Comparison of ENCODE assay signal across 8 cellular contexts in genomic region chr4:13541720-13542576, GRCh38. TPM values are rescaled to one million over a fixed set of nuclear protein-coding genes. Genes with fewer than 3 reads are reported as not detected.
A peak's percentile ranks its signal among the peaks of the same experiment; 100 is the strongest.
DNase-seq lines count a peak whose midpoint lies in the region; ATAC-seq and TF ChIP-seq lines count a peak whose summit lies in the region.

No MANE protein-coding gene starts in this region.

- H3K27me3 Mint-ChIP-seq in natural killer cell (ENCODE audit: low read depth in 2 of 2) (peaks cover 69 to 71% of the 10 kb centered on the region in 2 donors), T-cell (peaks cover 65 to 81% of the 10 kb centered on the region in 2 donors)
- H3K27me3 Mint-ChIP-seq in natural killer cell treated with Interleukin-12 subunit alpha and Interleukin-12 subunit beta and Interleukin-15 and Interleukin-18, amount 100 ng/mL, for 72 hours: peaks cover 41 to 64% of the 10 kb centered on the region in 2 donors

- TF ChIP-seq CTCF in natural killer cell (IDR thresholded peaks at IDR 0.05): no peak

- H3K4me3 Mint-ChIP-seq in natural killer cell (peak overlapping the region; percentile 13), T-cell (peak overlapping the region; percentile 4 to 86 (median 43))
- H3K4me3 Mint-ChIP-seq in natural killer cell treated with Interleukin-12 subunit alpha and Interleukin-12 subunit beta and Interleukin-15 and Interleukin-18, amount 100 ng/mL, for 72 hours: no peak overlapping the region
- peak overlapping the region; percentile 78 for H3K4me3 Mint-ChIP-seq in stimulated activated effector memory CD8-positive, alpha-beta T cell treated with anti-CD3 and anti-CD28 coated beads, Interleukin-12 subunit alpha, Interleukin-12 subunit beta, amount 100 ng/mL, for 72 hours

- peaks cover 20% of the 10 kb centered on the region for H3K36me3 Mint-ChIP-seq in natural killer cell
- H3K36me3 Mint-ChIP-seq in natural killer cell treated with Interleukin-12 subunit alpha and Interleukin-12 subunit beta and Interleukin-15 and Interleukin-18, amount 100 ng/mL, for 72 hours: peaks cover 23% of the 10 kb centered on the region
- peaks cover 4% of the 10 kb centered on the region for H3K36me3 Mint-ChIP-seq in T-cell
- H3K36me3 Mint-ChIP-seq in stimulated activated effector memory CD8-positive, alpha-beta T cell treated with anti-CD3 and anti-CD28 coated beads, Interleukin-12 subunit alpha, Interleukin-12 subunit beta, amount 100 ng/mL, for 72 hours: peaks cover 19% of the 10 kb centered on the region

- H3K9me3 Mint-ChIP-seq in natural killer cell (peaks cover 2 to 3% of the 10 kb centered on the region in 2 donors), T-cell (peaks cover 4 to 8% (median 7%) of the 10 kb centered on the region in 3 donors)
- peaks cover 3% of the 10 kb centered on the region for H3K9me3 Mint-ChIP-seq in natural killer cell treated with Interleukin-12 subunit alpha and Interleukin-12 subunit beta and Interleukin-15 and Interleukin-18, amount 100 ng/mL, for 72 hours
- peaks cover 6% of the 10 kb centered on the region for H3K9me3 Mint-ChIP-seq in stimulated activated effector memory CD8-positive, alpha-beta T cell treated with anti-CD3 and anti-CD28 coated beads, Interleukin-12 subunit alpha, Interleukin-12 subunit beta, amount 100 ng/mL, for 72 hours

- CTCF ChIA-PET in T-cell (lab: Charles Lee): no interaction called here

- DNase-seq in natural killer cell: no peak
- no peak for DNase-seq in natural killer cell treated with Interleukin-12 subunit alpha and Interleukin-12 subunit beta and Interleukin-15 and Interleukin-18, amount 100 ng/mL, for 72 hours (ENCODE audit: low spot score)
- peak in 4 of 34 experiments; percentile 29 to 38 (median 32) for DNase-seq in T-cell
- peak; percentile 31 for DNase-seq in glomerular visceral epithelial cell (ENCODE audit: extremely low spot score)
- peak in 1 of 2 donors; percentile 53 for DNase-seq in stimulated activated effector memory CD8-positive, alpha-beta T cell treated with anti-CD3 and anti-CD28 coated beads, Interleukin-12 subunit alpha, Interleukin-12 subunit beta, amount 100 ng/mL, for 72 hours (ENCODE audit: low spot score in 2 of 2)
- no peak for DNase-seq in occipital lobe (lab: John Stamatoyannopoulos, UW)
- DNase-seq in NK-92 treated with Interleukin-12 subunit alpha and Interleukin-12 subunit beta, amount 100 ng/mL, for 24 hours (lab: John Stamatoyannopoulos, UW): no peak
- no peak for DNase-seq in SK-N-DZ (ENCODE audit: low spot score)

- intact Hi-C loops in natural killer cell (cut with micrococcal nuclease): no loop called here

- H3K4me1 Mint-ChIP-seq in natural killer cell (peaks cover 25 to 42% of the 10 kb centered on the region in 2 donors), T-cell (peaks cover 57 to 60% (median 57%) of the 10 kb centered on the region in 3 donors)
- H3K4me1 Mint-ChIP-seq in natural killer cell treated with Interleukin-12 subunit alpha and Interleukin-12 subunit beta and Interleukin-15 and Interleukin-18, amount 100 ng/mL, for 72 hours (ENCODE audit: low read depth in 2 of 2): peaks cover 27 to 31% of the 10 kb centered on the region in 2 donors
- peaks cover 40% of the 10 kb centered on the region for H3K4me1 Mint-ChIP-seq in stimulated activated effector memory CD8-positive, alpha-beta T cell treated with anti-CD3 and anti-CD28 coated beads, Interleukin-12 subunit alpha, Interleukin-12 subunit beta, amount 100 ng/mL, for 72 hours

- H3K27ac Mint-ChIP-seq in natural killer cell (no peak overlapping the region), T-cell (no peak overlapping the region)
- H3K27ac Mint-ChIP-seq in natural killer cell treated with Interleukin-12 subunit alpha and Interleukin-12 subunit beta and Interleukin-15 and Interleukin-18, amount 100 ng/mL, for 72 hours: no peak overlapping the region
- no peak overlapping the region for H3K27ac Mint-ChIP-seq in stimulated activated effector memory CD8-positive, alpha-beta T cell treated with anti-CD3 and anti-CD28 coated beads, Interleukin-12 subunit alpha, Interleukin-12 subunit beta, amount 100 ng/mL, for 72 hours

- POLR2A ChIA-PET in T-cell (lab: Charles Lee): no interaction called here

- peak in 2 of 3 donors; percentile 7 to 16 for ATAC-seq in natural killer cell
- no peak for ATAC-seq in natural killer cell treated with Interleukin-12 subunit alpha and Interleukin-12 subunit beta and Interleukin-15 and Interleukin-18, amount 100 ng/mL, for 72 hours
- peak; percentile 19 to 44 (median 32) for ATAC-seq in T-cell (replicated peaks in 1 of 4)
- ATAC-seq in stimulated activated effector memory CD8-positive, alpha-beta T cell treated with anti-CD3 and anti-CD28 coated beads, Interleukin-12 subunit alpha, Interleukin-12 subunit beta, amount 100 ng/mL, for 72 hours: peak; percentile 3

RNA-seq across cellular contexts. Expression of gene NKX3-2, which starts 2.4 kb away (rescaled TPM):
- total RNA-seq in natural killer cell (not detected), T-cell (not detected), occipital lobe (not detected)
- total RNA-seq in natural killer cell treated with Interleukin-12 subunit alpha and Interleukin-12 subunit beta and Interleukin-15 and Interleukin-18, amount 100 ng/mL, for 72 hours: not detected
- polyA plus RNA-seq in SK-N-DZ (2014; cell fraction: cytosol; rRNA removed): 0.29 TPM in 1 of 2 replicates, not detected in the other
- 0.34 TPM in 1 of 2 replicates, not detected in the other for polyA plus RNA-seq in SK-N-DZ (2014; cell fraction: nucleus; rRNA removed)

RNA-seq across cellular contexts. Expression of gene RAB28, which starts 57.8 kb away (rescaled TPM):
- total RNA-seq in natural killer cell: 10 to 100 TPM; 10.2 to 13.1 (median 12.9) TPM
- 10 to 100 TPM; 16.7 to 17.7 TPM for total RNA-seq in natural killer cell treated with Interleukin-12 subunit alpha and Interleukin-12 subunit beta and Interleukin-15 and Interleukin-18, amount 100 ng/mL, for 72 hours
- 10 to 100 TPM in 4 of 5 donors, 1 to 10 TPM in 1; 8.7 to 15.1 (median 13.4) TPM for total RNA-seq in T-cell
- total RNA-seq in occipital lobe: 31.4 TPM
- 21.3 and 22.6 TPM in 2 replicates for polyA plus RNA-seq in SK-N-DZ (2014; cell fraction: cytosol; rRNA removed)
- 19.3 and 22.1 TPM in 2 replicates for polyA plus RNA-seq in SK-N-DZ (2014; cell fraction: nucleus; rRNA removed)

Comparison
In these comparisons a context has a peak if more than half of its experiments do, and no peak if none do; other contexts are left out.
1. ATAC-seq: peak in natural killer cell (2 of 3), T-cell (4 of 4) and stimulated activated effector memory CD8-positive, alpha-beta T cell treated with anti-CD3 and anti-CD28 coated beads, Interleukin-12 subunit alpha, Interleukin-12 subunit beta, amount 100 ng/mL, for 72 hours (single experiment); none in natural killer cell treated with Interleukin-12 subunit alpha and Interleukin-12 subunit beta and Interleukin-15 and Interleukin-18, amount 100 ng/mL, for 72 hours (0 of 2).